Comparison of ENCODE assay signal across 9 cellular contexts in genomic region chr16:787261-787966, GRCh38. TPM values are rescaled to one million over a fixed set of nuclear protein-coding genes. Genes with fewer than 3 reads are reported as not detected.
DNase-seq lines count a peak whose midpoint lies in the region; FAIRE-seq and TF ChIP-seq lines count a peak whose summit lies in the region.
"Had no signal": no experiment of that assay in that cellular context is flagged by ENCODE, and none has a peak within 500 bp of the region (broad histone marks: within the 10 kb centered on the region; RNA-seq: fewer than 3 reads in every experiment).

No MANE protein-coding gene starts in this region.

- no TSS peak for BruUV-seq in endothelial cell of umbilical vein (replicated peaks; lab: Mats Ljungman, UMichigan)

- no peaks in the 10 kb centered on the region for H3K79me2 ChIP-seq in OCI-LY1 (ENCODE audit: insufficient read depth, low read length)
- peaks cover 26% of the 10 kb centered on the region for H3K79me2 ChIP-seq in endothelial cell of umbilical vein (ENCODE audit: control insufficient read depth, insufficient read depth, low read length)

- DNase-seq in GM12865 (ENCODE audit: low read depth) (no peak), endothelial cell of umbilical vein (ENCODE audit: low read depth, low spot score) (peak; percentile 7), progenitor cell of endocrine pancreas (ENCODE audit: low spot score, unreplicated experiment) (no peak), EL (no peak), glomerular visceral epithelial cell (ENCODE audit: extremely low spot score) (no peak), RCC 7860 (ENCODE audit: low spot score) (no peak)
- DNase-seq in activated effector memory CD4-positive, alpha-beta T cell treated with anti-CD3 and anti-CD28 coated beads, Interleukin-2, amount 50 U/mL, for 16 hours = no peak

- no peaks in the 10 kb centered on the region for H3F3A ChIP-seq in OCI-LY1 (ENCODE audit: insufficient read depth, low read length)

- H3K9me3 ChIP-seq in OCI-LY1 (ENCODE audit: low read length) (no peaks in the 10 kb centered on the region), endothelial cell of umbilical vein (replicated peaks; ENCODE audit: control insufficient read depth, insufficient read depth, low read length) (no peaks in the 10 kb centered on the region)

- no peaks in the 10 kb centered on the region for H3K9me3 Mint-ChIP-seq in progenitor cell of endocrine pancreas (ENCODE audit: low read depth)

- TF ChIP-seq CTCF in GM12865 (IDR thresholded peaks at IDR 0.05; ENCODE audit: insufficient read depth, low read depth, low read length, missing control alignments) (no peak), OCI-LY1 (IDR thresholded peaks at IDR 0.05; ENCODE audit: low read length) (no peak), endothelial cell of umbilical vein (IDR thresholded peaks at IDR 0.05; ENCODE audit: extremely low read depth in 1 of 2, insufficient read depth in 1 of 2, low read depth in 1 of 2, low read length in 2 of 2) (no peak), progenitor cell of endocrine pancreas (IDR thresholded peaks at IDR 0.05; ENCODE audit: unreplicated experiment) (no peak)

- no peaks in the 10 kb centered on the region for H3K4me1 Mint-ChIP-seq in progenitor cell of endocrine pancreas (ENCODE audit: low read depth)

- intact Hi-C loops in endothelial cell of umbilical vein (cut with micrococcal nuclease) = loop anchor here (5.0 kb wide), 1 partner anchor 45 kb away; the partner anchor contains the start of gene CIAO3

- peak overlapping the region; percentile 62 for H3K27ac Mint-ChIP-seq in progenitor cell of endocrine pancreas

- no peaks in the 10 kb centered on the region for H3K9me2 ChIP-seq in OCI-LY1 (ENCODE audit: low read depth, low read length)

- CTCF ChIA-PET in endothelial cell of umbilical vein (lab: Charles Lee) = interaction anchor here (1.2 to 5.8 kb wide), 3 partner anchors 65 to 269 kb away, joined by 4 to 67 read pairs (median 19); no protein-coding TSS in a partner anchor

- dilution Hi-C loops in endothelial cell of umbilical vein (cut with MboI; ENCODE audit: extremely low pct_ligation_motif_present, low sequenced_read_pairs) = no loop called here

- peak overlapping the region; percentile 84 for H3K4me3 Mint-ChIP-seq in progenitor cell of endocrine pancreas (ENCODE audit: low read depth)

- no peak for TF ChIP-seq POLR2A in endothelial cell of umbilical vein (IDR thresholded peaks at IDR 0.05; ENCODE audit: low read depth, low read length)

- no peak overlapping the region for H3K27ac ChIP-seq in OCI-LY1 (ENCODE audit: low read depth, low read length, poor library complexity, severe bottlenecking)
- no peak overlapping the region for H3K27ac ChIP-seq in endothelial cell of umbilical vein (ENCODE audit: insufficient read depth, low read depth, low read length)

- H3K4me3 ChIP-seq in GM12865 (ENCODE audit: low read depth, low read length) (peak overlapping the region; percentile 95), OCI-LY1 (ENCODE audit: low read depth, low read length, poor library complexity, severe bottlenecking) (peak overlapping the region; percentile 96), endothelial cell of umbilical vein (replicated peaks in 1 of 3; ENCODE audit: insufficient read depth in 1 of 3, low read depth in 1 of 3, low read length in 3 of 3) (peak overlapping the region; percentile 64 to 92 (median 75))

- peak overlapping the region; percentile 93 for H3K4me2 ChIP-seq in OCI-LY1 (ENCODE audit: low read length)
- H3K4me2 ChIP-seq in endothelial cell of umbilical vein (ENCODE audit: insufficient read depth, low read length) = peak overlapping the region; percentile 39

- H4K20me1 ChIP-seq in OCI-LY1 (ENCODE audit: insufficient read depth, low read length) (no peaks in the 10 kb centered on the region), endothelial cell of umbilical vein (replicated peaks; ENCODE audit: control insufficient read depth, extremely low read depth, insufficient read depth, low read length) (no peaks in the 10 kb centered on the region)

- FAIRE-seq in endothelial cell of umbilical vein (lab: Jason Lieb, UNC) (no peak), RCC 7860 (lab: Jason Lieb, UNC) (no peak)

- no peak overlapping the region for H2AFZ ChIP-seq in OCI-LY1 (ENCODE audit: low read length)
- no peak overlapping the region for H2AFZ ChIP-seq in endothelial cell of umbilical vein (ENCODE audit: low read depth, low read length)

- H3K27me3 ChIP-seq in OCI-LY1 (ENCODE audit: insufficient read depth, low read length) = no peaks in the 10 kb centered on the region
- H3K27me3 ChIP-seq in endothelial cell of umbilical vein (ENCODE audit: control insufficient read depth in 2 of 2, insufficient read depth in 2 of 2, low read length in 2 of 2) = no peaks in the 10 kb centered on the region

- H3K27me3 Mint-ChIP-seq in progenitor cell of endocrine pancreas = no peaks in the 10 kb centered on the region

- peaks cover 23% of the 10 kb centered on the region for H3K4me1 ChIP-seq in OCI-LY1 (ENCODE audit: insufficient read depth, low read length, severe bottlenecking)
- peaks cover 13% of the 10 kb centered on the region for H3K4me1 ChIP-seq in endothelial cell of umbilical vein (ENCODE audit: control insufficient read depth, extremely low read depth, insufficient read depth, low read length)

- H3K36me3 ChIP-seq in OCI-LY1 (ENCODE audit: insufficient read depth, low read length) = peaks cover 40% of the 10 kb centered on the region
- peaks cover 2 to 6% of the 10 kb centered on the region in 2 experiments for H3K36me3 ChIP-seq in endothelial cell of umbilical vein (ENCODE audit: control insufficient read depth in 2 of 2, extremely low read depth in 1 of 2, insufficient read depth in 2 of 2, low read length in 2 of 2)

- no peaks in the 10 kb centered on the region for H3K9me1 ChIP-seq in endothelial cell of umbilical vein (replicated peaks; ENCODE audit: control insufficient read depth, extremely low read depth, insufficient read depth, low read length)

- H3K9ac ChIP-seq in OCI-LY1 (ENCODE audit: low read length) = peak overlapping the region; percentile 91
- peak overlapping the region; percentile 65 for H3K9ac ChIP-seq in endothelial cell of umbilical vein (replicated peaks; ENCODE audit: extremely low read depth, insufficient read depth, low read length)

- H3K36me3 Mint-ChIP-seq in progenitor cell of endocrine pancreas (ENCODE audit: insufficient read depth) = peaks cover 7% of the 10 kb centered on the region

- POLR2A ChIA-PET in endothelial cell of umbilical vein (lab: Charles Lee) = no interaction called here

TF ChIP-seq in endothelial cell of umbilical vein, 7 proteins besides CTCF, POLR2A, EP300 and RAD21 (continues in another document):
- no peak for TF ChIP-seq POLR2AphosphoS5 (IDR thresholded peaks at IDR 0.05; ENCODE audit: insufficient read depth, low read depth, low read length)

RNA-seq across cellular contexts. Expression of gene RPUSD1, which starts 0.8 kb away (rescaled TPM):
- total RNA-seq in endothelial cell of umbilical vein = 42.3 and 46.2 TPM in 2 replicates
- 55.8 and 69.0 TPM in 2 replicates for polyA plus RNA-seq in endothelial cell of umbilical vein
- polyA plus RNA-seq in endothelial cell of umbilical vein (2011; cell fraction: cytosol; rRNA removed) = 31.9 and 42.7 TPM in 2 replicates
- 44.0 and 48.5 TPM in 2 replicates for polyA plus RNA-seq in endothelial cell of umbilical vein (2011; cell fraction: nucleus; rRNA removed)
- polyA plus RNA-seq in endothelial cell of umbilical vein (2012) = 34.4 and 36.5 TPM in 2 replicates
- polyA minus RNA-seq in endothelial cell of umbilical vein = 13.2 and 16.4 TPM in 2 replicates
- polyA minus RNA-seq in endothelial cell of umbilical vein (2011; cell fraction: cytosol; rRNA and poly(A)+ RNA removed) = 23.5 TPM
- polyA minus RNA-seq in endothelial cell of umbilical vein (2011; cell fraction: nucleus; rRNA and poly(A)+ RNA removed) = 11.7 and 17.2 TPM in 2 replicates
- total RNA-seq in progenitor cell of endocrine pancreas = 23.5 and 26.8 TPM in 2 replicates

RNA-seq across cellular contexts. Expression of gene CHTF18, which starts 1.0 kb away (rescaled TPM):
- total RNA-seq in endothelial cell of umbilical vein (58.6 and 69.5 TPM in 2 replicates), progenitor cell of endocrine pancreas (90.0 and 99.3 TPM in 2 replicates)
- polyA plus RNA-seq in endothelial cell of umbilical vein = 33.0 and 45.3 TPM in 2 replicates
- polyA plus RNA-seq in endothelial cell of umbilical vein (2011; cell fraction: cytosol; rRNA removed) = 13.0 and 14.1 TPM in 2 replicates
- polyA plus RNA-seq in endothelial cell of umbilical vein (2011; cell fraction: nucleus; rRNA removed) = 140 and 158 TPM in 2 replicates
- polyA plus RNA-seq in endothelial cell of umbilical vein (2012) = 21.6 and 25.2 TPM in 2 replicates
- polyA minus RNA-seq in endothelial cell of umbilical vein = 9.0 and 9.1 TPM in 2 replicates
- polyA minus RNA-seq in endothelial cell of umbilical vein (2011; cell fraction: cytosol; rRNA and poly(A)+ RNA removed) = 20.6 TPM
- polyA minus RNA-seq in endothelial cell of umbilical vein (2011; cell fraction: nucleus; rRNA and poly(A)+ RNA removed) = 18.5 and 24.2 TPM in 2 replicates

RNA-seq across cellular contexts. Expression of gene GNG13, which starts 13.1 kb away (rescaled TPM):
- total RNA-seq in endothelial cell of umbilical vein = not detected in 2 replicates
- not detected in 2 replicates for polyA plus RNA-seq in endothelial cell of umbilical vein
- not detected in 2 replicates for polyA plus RNA-seq in endothelial cell of umbilical vein (2011; cell fraction: cytosol; rRNA removed)
- polyA plus RNA-seq in endothelial cell of umbilical vein (2011; cell fraction: nucleus; rRNA removed) = not detected in 2 replicates
- not detected in 2 replicates for polyA plus RNA-seq in endothelial cell of umbilical vein (2012)
- polyA minus RNA-seq in endothelial cell of umbilical vein = not detected in 2 replicates
- polyA minus RNA-seq in endothelial cell of umbilical vein (2011; cell fraction: cytosol; rRNA and poly(A)+ RNA removed) = not detected
- not detected in 2 replicates for polyA minus RNA-seq in endothelial cell of umbilical vein (2011; cell fraction: nucleus; rRNA and poly(A)+ RNA removed)
- not detected in 2 replicates for total RNA-seq in progenitor cell of endocrine pancreas
- total RNA-seq: LHCN-M2 had no signal

RNA-seq across cellular contexts. Expression of gene MSLN, which starts 26.9 kb away (rescaled TPM):
- total RNA-seq in endothelial cell of umbilical vein = not detected in 2 replicates
- polyA plus RNA-seq in endothelial cell of umbilical vein = not detected in 2 replicates
- polyA plus RNA-seq in endothelial cell of umbilical vein (2011; cell fraction: cytosol; rRNA removed) = not detected in 2 replicates
- not detected in 2 replicates for polyA plus RNA-seq in endothelial cell of umbilical vein (2011; cell fraction: nucleus; rRNA removed)
- not detected in 2 replicates for polyA plus RNA-seq in endothelial cell of umbilical vein (2012)
- not detected in 2 replicates for polyA minus RNA-seq in endothelial cell of umbilical vein
- polyA minus RNA-seq in endothelial cell of umbilical vein (2011; cell fraction: cytosol; rRNA and poly(A)+ RNA removed) = 15.3 TPM
- 0.43 and 0.58 TPM in 2 replicates for polyA minus RNA-seq in endothelial cell of umbilical vein (2011; cell fraction: nucleus; rRNA and poly(A)+ RNA removed)
- 0.50 TPM in 1 of 2 replicates, not detected in the other for total RNA-seq in progenitor cell of endocrine pancreas
- total RNA-seq: LHCN-M2 had no signal

RNA-seq across cellular contexts. Expression of gene CIAO3, which starts 46.6 kb away (rescaled TPM):
- total RNA-seq in endothelial cell of umbilical vein (31.2 and 33.8 TPM in 2 replicates), progenitor cell of endocrine pancreas (44.0 and 46.5 TPM in 2 replicates)
- 23.1 and 29.1 TPM in 2 replicates for polyA plus RNA-seq in endothelial cell of umbilical vein
- 19.7 and 21.6 TPM in 2 replicates for polyA plus RNA-seq in endothelial cell of umbilical vein (2011; cell fraction: cytosol; rRNA removed)
- polyA plus RNA-seq in endothelial cell of umbilical vein (2011; cell fraction: nucleus; rRNA removed) = 84.2 and 93.2 TPM in 2 replicates
- polyA plus RNA-seq in endothelial cell of umbilical vein (2012) = 22.1 and 28.7 TPM in 2 replicates
- polyA minus RNA-seq in endothelial cell of umbilical vein = 29.1 and 30.7 TPM in 2 replicates
- 18.6 TPM for polyA minus RNA-seq in endothelial cell of umbilical vein (2011; cell fraction: cytosol; rRNA and poly(A)+ RNA removed)
- polyA minus RNA-seq in endothelial cell of umbilical vein (2011; cell fraction: nucleus; rRNA and poly(A)+ RNA removed) = 44.6 and 48.3 TPM in 2 replicates
